Comparison of ENCODE assay signal across 10 cellular contexts in the genomic region with DNA sequence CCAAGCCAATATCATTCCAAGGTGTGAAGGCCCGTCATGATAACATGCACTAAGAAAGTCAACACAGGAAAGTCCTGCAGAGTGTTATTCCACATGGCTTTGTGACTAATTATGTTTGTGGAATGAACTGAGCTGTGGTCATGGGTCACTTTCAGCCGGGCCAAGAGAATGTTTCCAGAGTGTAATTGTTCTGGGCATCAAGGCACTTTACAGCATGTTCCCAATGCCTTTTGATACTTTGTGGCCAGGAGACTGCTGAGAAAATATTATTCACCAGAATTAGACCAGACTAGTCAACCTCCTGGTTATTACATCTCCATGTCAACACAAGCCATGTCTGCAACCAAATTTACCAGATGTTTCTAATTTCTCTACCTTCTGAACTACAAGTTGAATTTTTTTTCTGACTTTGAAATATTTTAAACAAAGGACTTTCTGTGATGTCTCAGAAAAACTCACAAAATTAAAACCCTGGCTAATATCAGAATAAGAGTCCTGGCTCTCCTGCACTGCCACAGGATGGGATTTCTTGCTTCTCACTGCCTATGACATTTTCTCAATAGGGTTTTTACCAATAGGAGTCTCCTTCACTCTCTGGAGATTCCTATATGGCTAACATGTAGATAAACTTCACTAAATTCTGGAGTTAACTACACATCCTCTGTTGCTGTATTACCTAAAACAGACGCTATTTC.
DNase-seq lines count a peak whose midpoint lies in the region; ATAC-seq, FAIRE-seq and TF ChIP-seq lines count a peak whose summit lies in the region.
"Had no signal": no experiment of that assay in that cellular context is flagged by ENCODE, and none has a peak within 500 bp of the region (broad histone marks: within the 10 kb centered on the region; RNA-seq: fewer than 3 reads in every experiment).

No MANE protein-coding gene starts in this region.

- H3K79me2 ChIP-seq in endothelial cell of umbilical vein (ENCODE audit: control insufficient read depth, insufficient read depth, low read length) = no peaks in the 10 kb centered on the region

- no peak overlapping the region for H3K4me2 ChIP-seq in endothelial cell of umbilical vein (ENCODE audit: insufficient read depth, low read length)

- TF ChIP-seq CTCF in endothelial cell of umbilical vein (IDR thresholded peaks at IDR 0.05; ENCODE audit: extremely low read depth in 1 of 2, insufficient read depth in 1 of 2, low read depth in 1 of 2, low read length in 2 of 2) = no peak
- no peak for TF ChIP-seq CTCF in tibial artery (IDR thresholded peaks at IDR 0.05)

- H3K27me3 ChIP-seq in endothelial cell of umbilical vein (ENCODE audit: control insufficient read depth in 2 of 2, insufficient read depth in 2 of 2, low read length in 2 of 2) (no peaks in the 10 kb centered on the region), tibial artery (no peaks in the 10 kb centered on the region)

- H3K9me1 ChIP-seq in endothelial cell of umbilical vein (replicated peaks; ENCODE audit: control insufficient read depth, extremely low read depth, insufficient read depth, low read length) = no peaks in the 10 kb centered on the region

- CTCF ChIA-PET in endothelial cell of umbilical vein (lab: Charles Lee) = interaction anchor here (1.0 kb wide), 1 partner anchor 62 kb away, joined by 3 read pairs; no protein-coding TSS in a partner anchor

- H3K4me3 ChIP-seq in endothelial cell of umbilical vein (replicated peaks in 1 of 3; ENCODE audit: insufficient read depth in 1 of 3, low read depth in 1 of 3, low read length in 3 of 3) (no peak overlapping the region), tibial artery (no peak overlapping the region)

- H3K9me3 ChIP-seq in endothelial cell of umbilical vein (replicated peaks; ENCODE audit: control insufficient read depth, insufficient read depth, low read length) (no peaks in the 10 kb centered on the region), tibial artery (peaks cover 0 to 7% (median 0%) of the 10 kb centered on the region in 3 donors)

- intact Hi-C loops in endothelial cell of umbilical vein (cut with micrococcal nuclease) = no loop called here
- intact Hi-C loops in tibial artery (cut with DNase I; ENCODE audit: low total_unique reads) = no loop called here

- no peaks in the 10 kb centered on the region for H4K20me1 ChIP-seq in endothelial cell of umbilical vein (replicated peaks; ENCODE audit: control insufficient read depth, extremely low read depth, insufficient read depth, low read length)

- ATAC-seq in HG02642 (IDR thresholded peaks at IDR 0.05; ENCODE audit: poor library complexity, unreplicated experiment) (no peak), HG03108 (IDR thresholded peaks at IDR 0.05; ENCODE audit: unreplicated experiment) (no peak)
- ATAC-seq: WTC11 had no signal

- H3K4me1 ChIP-seq in endothelial cell of umbilical vein (ENCODE audit: control insufficient read depth, extremely low read depth, insufficient read depth, low read length) (peaks cover 8% of the 10 kb centered on the region), tibial artery (peaks cover 0 to 49% (median 7%) of the 10 kb centered on the region in 4 donors)

- H3K27ac ChIP-seq in endothelial cell of umbilical vein (ENCODE audit: insufficient read depth, low read depth, low read length) (peak overlapping the region; percentile 0), tibial artery (peak overlapping the region; percentile 79 to 84)

- no peak for FAIRE-seq in endothelial cell of umbilical vein (lab: Jason Lieb, UNC)

- POLR2A ChIA-PET in endothelial cell of umbilical vein (lab: Charles Lee) = no interaction called here

- BruUV-seq in endothelial cell of umbilical vein (replicated peaks; lab: Mats Ljungman, UMichigan) = no TSS peak

- DNase-seq in M059J (ENCODE audit: low read depth) = peak; percentile 95
- peak; percentile 90 for DNase-seq in endothelial cell of umbilical vein (ENCODE audit: low read depth, low spot score)
- DNase-seq in medulla oblongata (ENCODE audit: extremely low spot score) = peak; percentile 46
- peak; percentile 79 to 87 for DNase-seq in tibial artery
- DNase-seq in COLO668 (lab: John Stamatoyannopoulos, UW; ENCODE audit: unreplicated experiment) = no peak
- DNase-seq: amygdala, Kasumi-1 had no signal

- no peak for TF ChIP-seq POLR2A in endothelial cell of umbilical vein (IDR thresholded peaks at IDR 0.05; ENCODE audit: low read depth, low read length)

- H3K36me3 ChIP-seq in endothelial cell of umbilical vein (ENCODE audit: control insufficient read depth in 2 of 2, extremely low read depth in 1 of 2, insufficient read depth in 2 of 2, low read length in 2 of 2) = no peaks in the 10 kb centered on the region
- H3K36me3 ChIP-seq in tibial artery = no peaks in the 10 kb centered on the region

- peak overlapping the region; percentile 27 for H2AFZ ChIP-seq in endothelial cell of umbilical vein (ENCODE audit: low read depth, low read length)

- dilution Hi-C loops in endothelial cell of umbilical vein (cut with MboI; ENCODE audit: extremely low pct_ligation_motif_present, low sequenced_read_pairs) = no loop called here

- H3K9ac ChIP-seq in endothelial cell of umbilical vein (replicated peaks; ENCODE audit: extremely low read depth, insufficient read depth, low read length) = no peak overlapping the region

TF ChIP-seq in endothelial cell of umbilical vein, 7 proteins besides CTCF, POLR2A, EP300 and RAD21:
- no peak for TF ChIP-seq MYC (IDR thresholded peaks at IDR 0.05; ENCODE audit: low read depth, low read length)
- no peak for TF ChIP-seq POLR2AphosphoS5 (IDR thresholded peaks at IDR 0.05; ENCODE audit: insufficient read depth, low read depth, low read length)
TF ChIP-seq in endothelial cell of umbilical vein: peak in this region for 0.
